In the genomic region with DNA sequence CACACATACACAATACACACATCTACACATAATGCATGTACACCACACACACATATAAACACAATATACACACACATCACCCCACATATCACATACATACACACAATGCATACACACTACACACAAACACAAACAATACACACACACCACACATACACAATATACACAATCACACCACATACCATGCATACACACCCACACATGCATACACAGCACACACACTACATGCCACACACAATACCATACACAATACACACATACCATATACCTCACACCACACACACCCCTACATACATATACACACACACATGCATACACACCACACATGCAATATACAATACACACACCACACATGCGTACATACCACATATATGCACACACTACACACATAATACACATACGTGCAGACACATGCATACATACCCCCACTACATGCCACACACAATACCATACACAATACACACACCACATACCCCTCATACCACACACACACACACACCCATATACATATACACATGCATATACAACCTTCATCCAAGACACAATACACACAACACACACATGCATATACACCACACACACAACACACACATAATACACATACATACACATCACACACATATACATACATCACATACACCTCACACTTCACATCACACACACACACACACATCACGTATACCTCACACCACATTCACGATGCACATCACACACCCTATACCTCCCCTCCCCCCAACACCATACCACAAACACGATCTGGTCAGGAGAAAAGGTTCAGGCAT, we compare ENCODE assay signal across 14 cellular contexts. TPM values are rescaled to one million over a fixed set of nuclear protein-coding genes. Genes with fewer than 3 reads are reported as not detected.
DNase-seq lines count a peak whose midpoint lies in the region; FAIRE-seq and TF ChIP-seq lines count a peak whose summit lies in the region.
"Had no signal": no experiment of that assay in that cellular context is flagged by ENCODE, and none has a peak within 500 bp of the region (broad histone marks: within the 10 kb centered on the region; RNA-seq: fewer than 3 reads in every experiment).

No MANE protein-coding gene starts in this region.

- FAIRE-seq in GM12892 (lab: Jason Lieb, UNC) (peak; percentile 67), HTR-8/SVneo (lab: Jason Lieb, UNC) (peak; percentile 98), urothelium cell line (lab: Jason Lieb, UNC) (peak; percentile 100)
- FAIRE-seq: A549, H54 had no signal

- no peaks in the 10 kb centered on the region for H3K9me3 Mint-ChIP-seq in CD4-positive, alpha-beta memory T cell
- H3K9me3 Mint-ChIP-seq: CD8-positive, alpha-beta T cell had no signal

- no peaks in the 10 kb centered on the region for H3K4me1 Mint-ChIP-seq in CD4-positive, alpha-beta memory T cell

- no peak overlapping the region for H2BK5ac ChIP-seq in mesenchymal stem cell (ENCODE audit: low read depth, low read length, poor library complexity, severe bottlenecking)

- no peak for TF ChIP-seq CTCF in MM.1S (IDR thresholded peaks at IDR 0.05; ENCODE audit: low read length)

- no peak overlapping the region for H2BK12ac ChIP-seq in mesenchymal stem cell (ENCODE audit: low read length in 2 of 2)

- H4K91ac ChIP-seq in mesenchymal stem cell (ENCODE audit: low read length), result peak overlapping the region; percentile 18

- no peak overlapping the region for H3K18ac ChIP-seq in mesenchymal stem cell (ENCODE audit: low read depth in 1 of 2, low read length in 2 of 2)

- no peaks in the 10 kb centered on the region for H3K36me3 ChIP-seq in mesenchymal stem cell (ENCODE audit: control insufficient read depth in 1 of 2, insufficient read depth in 2 of 2, low read depth in 1 of 2, low read length in 2 of 2)
- H3K36me3 ChIP-seq in MM.1S (replicated peaks; ENCODE audit: insufficient read depth, low read length), result no peaks in the 10 kb centered on the region
- H3K36me3 ChIP-seq in CD4-positive, alpha-beta memory T cell (ENCODE audit: insufficient read depth, low read length), result no peaks in the 10 kb centered on the region
- H3K36me3 ChIP-seq: BE2C had no signal

- H3K9me3 ChIP-seq in mesenchymal stem cell (ENCODE audit: control insufficient read depth, low read length) (no peaks in the 10 kb centered on the region), MM.1S (replicated peaks; ENCODE audit: insufficient read depth, low read length) (no peaks in the 10 kb centered on the region)
- H3K9me3 ChIP-seq in CD4-positive, alpha-beta memory T cell (ENCODE audit: control insufficient read depth in 1 of 2, low read length in 2 of 2), result no peaks in the 10 kb centered on the region
- H3K9me3 ChIP-seq: A549, BE2C had no signal

- H2BK120ac ChIP-seq in mesenchymal stem cell (ENCODE audit: low read depth, low read length), result no peak overlapping the region

- H3K4me3 ChIP-seq in mesenchymal stem cell (ENCODE audit: insufficient read depth in 1 of 2, low read depth in 1 of 2, low read length in 2 of 2) (no peak overlapping the region), MM.1S (ENCODE audit: low read length) (no peak overlapping the region)
- no peak overlapping the region for H3K4me3 ChIP-seq in CD4-positive, alpha-beta memory T cell (ENCODE audit: low read length in 2 of 2)
- H3K4me3 ChIP-seq: A549 had no signal

- POLR2A ChIA-PET in CD4-positive, alpha-beta memory T cell (lab: Charles Lee; ENCODE audit: partially characterized antibody), result no interaction called here

- H3K27ac ChIP-seq in mesenchymal stem cell (ENCODE audit: low read length, poor library complexity, severe bottlenecking), result no peak overlapping the region
- no peak overlapping the region for H3K27ac ChIP-seq in MM.1S (ENCODE audit: low read length)
- no peak overlapping the region for H3K27ac ChIP-seq in CD4-positive, alpha-beta memory T cell (ENCODE audit: low read depth, low read length)
- H3K27ac ChIP-seq: A549, C4-2B had no signal

- no peaks in the 10 kb centered on the region for H3K9me2 ChIP-seq in MM.1S (replicated peaks; ENCODE audit: insufficient read depth, low read length)

- no peak overlapping the region for H3K27ac Mint-ChIP-seq in CD4-positive, alpha-beta memory T cell
- H3K27ac Mint-ChIP-seq: CD8-positive, alpha-beta T cell had no signal

- peaks cover 2 to 6% of the 10 kb centered on the region in 2 experiments for H3K27me3 ChIP-seq in mesenchymal stem cell (ENCODE audit: control insufficient read depth in 1 of 2, insufficient read depth in 1 of 2, low read length in 2 of 2)
- H3K27me3 ChIP-seq in MM.1S (replicated peaks; ENCODE audit: insufficient read depth, low read length), result no peaks in the 10 kb centered on the region
- H3K27me3 ChIP-seq in CD4-positive, alpha-beta memory T cell (ENCODE audit: insufficient read depth, low read length), result no peaks in the 10 kb centered on the region
- H3K27me3 ChIP-seq: BE2C had no signal

- no peaks in the 10 kb centered on the region for H3K36me3 Mint-ChIP-seq in CD4-positive, alpha-beta memory T cell
- H3K36me3 Mint-ChIP-seq: CD8-positive, alpha-beta T cell had no signal

- intact Hi-C loops in CD4-positive, alpha-beta memory T cell (cut with micrococcal nuclease), result no loop called here

- CTCF ChIA-PET in CD4-positive, alpha-beta memory T cell (lab: Charles Lee; ENCODE audit: partially characterized antibody), result no interaction called here

- DNase-seq in GM12892 (ENCODE audit: insufficient read length) (no peak), HTR-8/SVneo (ENCODE audit: insufficient read length, low spot score) (no peak), mesenchymal stem cell (no peak), urothelium cell line (ENCODE audit: low spot score) (no peak), MM.1S (no peak)
- DNase-seq in CD4-positive, alpha-beta memory T cell, result no peak
- DNase-seq: BE2C; CD8-positive, alpha-beta T cell; COR-L47; DND-41; GF-D8 had no signal

- H3K27me3 Mint-ChIP-seq in CD4-positive, alpha-beta memory T cell, result peaks cover 0 to 6% of the 10 kb centered on the region in 2 donors

- no peak overlapping the region for H4K8ac ChIP-seq in mesenchymal stem cell (ENCODE audit: low read length)

- no peaks in the 10 kb centered on the region for H3F3A ChIP-seq in MM.1S (ENCODE audit: insufficient read depth, low read length)

- H3K79me1 ChIP-seq in mesenchymal stem cell (replicated peaks; ENCODE audit: low read length, poor library complexity, severe bottlenecking), result no peaks in the 10 kb centered on the region

- no peak overlapping the region for H2AK5ac ChIP-seq in mesenchymal stem cell (ENCODE audit: low read length, severe bottlenecking)

- H3K23ac ChIP-seq in mesenchymal stem cell (ENCODE audit: low read length in 2 of 2), result no peak overlapping the region

- no peaks in the 10 kb centered on the region for H4K20me1 ChIP-seq in MM.1S (ENCODE audit: insufficient read depth, low read length)

- H2AFZ ChIP-seq in mesenchymal stem cell (ENCODE audit: low read depth, low read length) (no peak overlapping the region), MM.1S (ENCODE audit: low read length) (no peak overlapping the region)

- H3K9ac ChIP-seq in mesenchymal stem cell (ENCODE audit: low read length), result no peak overlapping the region
- no peak overlapping the region for H3K9ac ChIP-seq in MM.1S (ENCODE audit: low read length)

- no peak overlapping the region for H2BK15ac ChIP-seq in mesenchymal stem cell (ENCODE audit: low read depth, poor library complexity, severe bottlenecking)

- H3K4me1 ChIP-seq in mesenchymal stem cell (ENCODE audit: control insufficient read depth, insufficient read depth, low read depth, low read length) (no peaks in the 10 kb centered on the region), MM.1S (ENCODE audit: low read length) (no peaks in the 10 kb centered on the region)
- H3K4me1 ChIP-seq in CD4-positive, alpha-beta memory T cell (ENCODE audit: insufficient read depth, low read length), result no peaks in the 10 kb centered on the region
- H3K4me1 ChIP-seq: A549, BE2C had no signal

- no peak overlapping the region for H3K4ac ChIP-seq in mesenchymal stem cell (ENCODE audit: low read depth in 1 of 2, low read length in 2 of 2)

- no peak for TF ChIP-seq POLR2A in GM12892 (IDR thresholded peaks at IDR 0.05; ENCODE audit: low read depth, low read length)

- H3K4me3 Mint-ChIP-seq in CD4-positive, alpha-beta memory T cell, result no peak overlapping the region
- H3K4me3 Mint-ChIP-seq: CD8-positive, alpha-beta T cell had no signal

- no peak overlapping the region for H3K14ac ChIP-seq in mesenchymal stem cell (ENCODE audit: low read length in 2 of 2)

- no peaks in the 10 kb centered on the region for H3K79me2 ChIP-seq in MM.1S (ENCODE audit: low read length)

- WGBS in mesenchymal stem cell, result 80% methylated on average over 5 of the region's 5 CpGs

- no peak overlapping the region for H3K4me2 ChIP-seq in mesenchymal stem cell (ENCODE audit: low read length, poor library complexity, severe bottlenecking)
- no peak overlapping the region for H3K4me2 ChIP-seq in MM.1S (ENCODE audit: low read depth, low read length)
- H3K4me2 ChIP-seq: A549 had no signal

RNA-seq across cellular contexts. Expression of a gene that starts 34.0 kb away (rescaled TPM):
- 147 TPM for polyA plus RNA-seq in GM12892 (2012; ENCODE audit: missing spikeins)
- polyA plus RNA-seq in mesenchymal stem cell (2013, experiment 1 of 2), result 175 TPM
- polyA plus RNA-seq in mesenchymal stem cell (2013, experiment 2 of 2), result 179 TPM
- total RNA-seq in CD4-positive, alpha-beta memory T cell, result 10 to 100 TPM; 68.2 to 69.3 TPM
- polyA plus RNA-seq in CD4-positive, alpha-beta memory T cell, result 100 to 1,000 TPM; 133 to 169 TPM

RNA-seq across cellular contexts. Expression of a gene that starts 36.9 kb away (rescaled TPM):
- polyA plus RNA-seq in GM12892 (2012; ENCODE audit: missing spikeins), result 25.9 TPM
- polyA plus RNA-seq in mesenchymal stem cell (2013, experiment 1 of 2), result 41.3 TPM
- polyA plus RNA-seq in mesenchymal stem cell (2013, experiment 2 of 2), result 42.3 TPM
- 10 to 100 TPM; 36.0 to 40.5 TPM for total RNA-seq in CD4-positive, alpha-beta memory T cell
- polyA plus RNA-seq in CD4-positive, alpha-beta memory T cell, result 10 to 100 TPM; 10.6 to 26.5 TPM
